Comparison of ENCODE assay signal across 21 cellular contexts in the genomic region with DNA sequence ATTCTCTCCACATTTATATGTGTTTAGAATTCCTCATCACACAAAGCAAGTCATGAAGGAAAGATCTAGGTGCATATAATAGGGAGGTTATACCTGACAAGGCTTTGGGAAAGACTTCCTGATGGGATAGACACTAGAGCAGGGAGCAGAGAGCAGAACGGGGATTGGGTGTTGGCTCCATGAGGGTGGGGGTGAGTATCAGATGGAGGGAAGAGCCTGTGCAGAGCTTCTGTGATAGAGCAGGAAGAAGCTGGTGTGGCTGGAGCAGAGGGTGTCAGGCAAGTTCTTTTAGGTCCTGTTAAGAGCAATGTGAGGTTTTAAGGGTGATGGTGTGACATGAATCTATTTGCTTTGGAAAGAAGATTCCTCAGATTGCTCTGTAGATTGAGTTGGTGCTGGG. TPM values are rescaled to one million over a fixed set of nuclear protein-coding genes. Genes with fewer than 3 reads are reported as not detected.
A peak's percentile ranks its signal among the peaks of the same experiment; 100 is the strongest.
DNase-seq lines count a peak whose midpoint lies in the region; ATAC-seq and TF ChIP-seq lines count a peak whose summit lies in the region.
"Had no signal": no experiment of that assay in that cellular context is flagged by ENCODE, and none has a peak within 500 bp of the region (broad histone marks: within the 10 kb centered on the region; RNA-seq: fewer than 3 reads in every experiment).

No MANE protein-coding gene starts in this region.

- no peak overlapping the region for H3K27ac ChIP-seq in vagina
- H3K27ac ChIP-seq: body of pancreas, esophagus muscularis mucosa, neural progenitor cell, psoas muscle had no signal

- H3K36me3 Mint-ChIP-seq in activated naive CD4-positive, alpha-beta T cell treated with anti-CD3 and anti-CD28 coated beads, Interleukin-2, amount 10 ng/mL, durations not matched to agents 7 days and 5 days = peaks cover 34% of the 10 kb centered on the region
- peaks cover 2% of the 10 kb centered on the region for H3K36me3 Mint-ChIP-seq in dendritic cell treated with granulocyte-macrophage colony-stimulating factor and Interleukin-4, amounts not matched to agents 40 ng/mL and 50 ng/mL, for 4 days (ENCODE audit: low read depth)
- peaks cover 38% of the 10 kb centered on the region for H3K36me3 Mint-ChIP-seq in stimulated activated effector memory CD8-positive, alpha-beta T cell treated with anti-CD3 and anti-CD28 coated beads, Interleukin-12 subunit alpha, Interleukin-12 subunit beta, amount 100 ng/mL, for 72 hours

- intact Hi-C loops in dendritic cell treated with granulocyte-macrophage colony-stimulating factor and Interleukin-4, amounts not matched to agents 40 ng/mL and 50 ng/mL, for 4 days (cut with micrococcal nuclease) = no loop called here
- intact Hi-C loops in vagina (cut with DNase I) = no loop called here

- H3K4me3 ChIP-seq in LNCaP clone FGC (ENCODE audit: low read depth, low read length) (no peak overlapping the region), vagina (no peak overlapping the region)
- H3K4me3 ChIP-seq: body of pancreas, esophagus muscularis mucosa, neural progenitor cell, psoas muscle had no signal

- no peaks in the 10 kb centered on the region for H3K27me3 Mint-ChIP-seq in activated naive CD4-positive, alpha-beta T cell treated with anti-CD3 and anti-CD28 coated beads, Interleukin-2, amount 10 ng/mL, durations not matched to agents 7 days and 5 days
- H3K27me3 Mint-ChIP-seq in dendritic cell treated with granulocyte-macrophage colony-stimulating factor and Interleukin-4, amounts not matched to agents 40 ng/mL and 50 ng/mL, for 4 days = no peaks in the 10 kb centered on the region
- H3K27me3 Mint-ChIP-seq: activated naive CD8-positive, alpha-beta T cell treated with anti-CD3 and anti-CD28 coated beads, Interleukin-2, amount 10 ng/mL, durations not matched to agents 7 days and 5 days had no signal

- no peaks in the 10 kb centered on the region for H3K9me3 ChIP-seq in vagina
- H3K9me3 ChIP-seq: body of pancreas, esophagus muscularis mucosa, psoas muscle had no signal

- H3K27ac Mint-ChIP-seq in activated naive CD4-positive, alpha-beta T cell treated with anti-CD3 and anti-CD28 coated beads, Interleukin-2, amount 10 ng/mL, durations not matched to agents 7 days and 5 days = peak overlapping the region; percentile 64
- peak overlapping the region; percentile 16 for H3K27ac Mint-ChIP-seq in dendritic cell treated with granulocyte-macrophage colony-stimulating factor and Interleukin-4, amounts not matched to agents 40 ng/mL and 50 ng/mL, for 4 days
- peak overlapping the region; percentile 58 for H3K27ac Mint-ChIP-seq in stimulated activated effector memory CD8-positive, alpha-beta T cell treated with anti-CD3 and anti-CD28 coated beads, Interleukin-12 subunit alpha, Interleukin-12 subunit beta, amount 100 ng/mL, for 72 hours
- H3K27ac Mint-ChIP-seq: activated naive CD8-positive, alpha-beta T cell treated with anti-CD3 and anti-CD28 coated beads, Interleukin-2, amount 10 ng/mL, durations not matched to agents 7 days and 5 days had no signal

- no peaks in the 10 kb centered on the region for H3K4me1 ChIP-seq in vagina

- TF ChIP-seq POLR2A in vagina (IDR thresholded peaks at IDR 0.05) = no peak

- no peak for DNase-seq in activated naive CD4-positive, alpha-beta T cell treated with anti-CD3 and anti-CD28 coated beads, Interleukin-2, amount 10 ng/mL, durations not matched to agents 7 days and 5 days
- no peak for DNase-seq in activated naive CD4-positive, alpha-beta T cell treated with Interleukin-2 at 50 U/mL for 16 hours
- DNase-seq in LNCaP clone FGC (ENCODE audit: low read depth) = peak; percentile 37
- no peak for DNase-seq in stimulated activated effector memory CD8-positive, alpha-beta T cell treated with anti-CD3 and anti-CD28 coated beads, Interleukin-12 subunit alpha, Interleukin-12 subunit beta, amount 100 ng/mL, for 72 hours (ENCODE audit: low spot score in 2 of 2)
- DNase-seq in C1 segment of cervical spinal cord (lab: John Stamatoyannopoulos, UW) = no peak
- no peak for DNase-seq in vagina (ENCODE audit: extremely low spot score in 2 of 2)
- DNase-seq in DMS53 (lab: John Stamatoyannopoulos, UW) = no peak
- DNase-seq: activated naive CD8-positive, alpha-beta T cell treated with anti-CD3 and anti-CD28 coated beads, Interleukin-2, amount 10 ng/mL, durations not matched to agents 7 days and 5 days; activated T-cell treated with anti-CD3 and anti-CD28 coated beads, Interleukin-2, amount 50 U/mL, for 48 hours; body of pancreas; DND-41; NCI-H1105; NCI-H2081; NCI-H446; psoas muscle; small intestine; stimulated activated CD4-positive, alpha-beta T cell treated with anti-CD3 and anti-CD28 coated beads, Interleukin-2, amount 100 ng/mL, for 48 hours had no signal

- H3K9me3 Mint-ChIP-seq in activated naive CD4-positive, alpha-beta T cell treated with anti-CD3 and anti-CD28 coated beads, Interleukin-2, amount 10 ng/mL, durations not matched to agents 7 days and 5 days = no peaks in the 10 kb centered on the region
- peaks cover 14% of the 10 kb centered on the region for H3K9me3 Mint-ChIP-seq in dendritic cell treated with granulocyte-macrophage colony-stimulating factor and Interleukin-4, amounts not matched to agents 40 ng/mL and 50 ng/mL, for 4 days
- no peaks in the 10 kb centered on the region for H3K9me3 Mint-ChIP-seq in stimulated activated effector memory CD8-positive, alpha-beta T cell treated with anti-CD3 and anti-CD28 coated beads, Interleukin-12 subunit alpha, Interleukin-12 subunit beta, amount 100 ng/mL, for 72 hours
- H3K9me3 Mint-ChIP-seq: activated naive CD8-positive, alpha-beta T cell treated with anti-CD3 and anti-CD28 coated beads, Interleukin-2, amount 10 ng/mL, durations not matched to agents 7 days and 5 days had no signal

- TF ChIP-seq CTCF in LNCaP clone FGC (IDR thresholded peaks at IDR 0.05; ENCODE audit: control insufficient read depth, extremely low read depth, insufficient read depth) (no peak), vagina (IDR thresholded peaks at IDR 0.05) (no peak)

- ATAC-seq in stimulated activated effector memory CD8-positive, alpha-beta T cell treated with anti-CD3 and anti-CD28 coated beads, Interleukin-12 subunit alpha, Interleukin-12 subunit beta, amount 100 ng/mL, for 72 hours = no peak
- ATAC-seq: body of pancreas, psoas muscle, SK-N-SH treated with all-trans-retinoic acid at 6 μM for 48 hours had no signal

- H3K27me3 ChIP-seq in vagina = no peaks in the 10 kb centered on the region
- H3K27me3 ChIP-seq: body of pancreas, esophagus muscularis mucosa, neural progenitor cell had no signal

- H3K36me3 ChIP-seq in vagina = no peaks in the 10 kb centered on the region
- H3K36me3 ChIP-seq: esophagus muscularis mucosa, neural progenitor cell had no signal

- CTCF ChIA-PET in activated naive CD4-positive, alpha-beta T cell treated with anti-CD3 and anti-CD28 coated beads, Interleukin-2, amount 10 ng/mL, durations not matched to agents 7 days and 5 days (lab: Charles Lee) = no interaction called here

- peaks cover 60% of the 10 kb centered on the region for H3K4me1 Mint-ChIP-seq in activated naive CD4-positive, alpha-beta T cell treated with anti-CD3 and anti-CD28 coated beads, Interleukin-2, amount 10 ng/mL, durations not matched to agents 7 days and 5 days
- peaks cover 45% of the 10 kb centered on the region for H3K4me1 Mint-ChIP-seq in dendritic cell treated with granulocyte-macrophage colony-stimulating factor and Interleukin-4, amounts not matched to agents 40 ng/mL and 50 ng/mL, for 4 days (ENCODE audit: low read depth)
- H3K4me1 Mint-ChIP-seq in stimulated activated effector memory CD8-positive, alpha-beta T cell treated with anti-CD3 and anti-CD28 coated beads, Interleukin-12 subunit alpha, Interleukin-12 subunit beta, amount 100 ng/mL, for 72 hours = peaks cover 53% of the 10 kb centered on the region

- H3K4me3 Mint-ChIP-seq in activated naive CD4-positive, alpha-beta T cell treated with anti-CD3 and anti-CD28 coated beads, Interleukin-2, amount 10 ng/mL, durations not matched to agents 7 days and 5 days = no peak overlapping the region
- no peak overlapping the region for H3K4me3 Mint-ChIP-seq in dendritic cell treated with granulocyte-macrophage colony-stimulating factor and Interleukin-4, amounts not matched to agents 40 ng/mL and 50 ng/mL, for 4 days
- no peak overlapping the region for H3K4me3 Mint-ChIP-seq in stimulated activated effector memory CD8-positive, alpha-beta T cell treated with anti-CD3 and anti-CD28 coated beads, Interleukin-12 subunit alpha, Interleukin-12 subunit beta, amount 100 ng/mL, for 72 hours
- H3K4me3 Mint-ChIP-seq: activated naive CD8-positive, alpha-beta T cell treated with anti-CD3 and anti-CD28 coated beads, Interleukin-2, amount 10 ng/mL, durations not matched to agents 7 days and 5 days; neural progenitor cell had no signal

RNA-seq across cellular contexts. Expression of a gene that starts 10.5 kb away (rescaled TPM):
- 38.5 TPM for total RNA-seq in vagina

RNA-seq across cellular contexts. Expression of a gene that starts 25.8 kb away (rescaled TPM):
- 67.5 TPM for total RNA-seq in vagina
